ENCODE assay signal across 1 cellular context in the genomic region with DNA sequence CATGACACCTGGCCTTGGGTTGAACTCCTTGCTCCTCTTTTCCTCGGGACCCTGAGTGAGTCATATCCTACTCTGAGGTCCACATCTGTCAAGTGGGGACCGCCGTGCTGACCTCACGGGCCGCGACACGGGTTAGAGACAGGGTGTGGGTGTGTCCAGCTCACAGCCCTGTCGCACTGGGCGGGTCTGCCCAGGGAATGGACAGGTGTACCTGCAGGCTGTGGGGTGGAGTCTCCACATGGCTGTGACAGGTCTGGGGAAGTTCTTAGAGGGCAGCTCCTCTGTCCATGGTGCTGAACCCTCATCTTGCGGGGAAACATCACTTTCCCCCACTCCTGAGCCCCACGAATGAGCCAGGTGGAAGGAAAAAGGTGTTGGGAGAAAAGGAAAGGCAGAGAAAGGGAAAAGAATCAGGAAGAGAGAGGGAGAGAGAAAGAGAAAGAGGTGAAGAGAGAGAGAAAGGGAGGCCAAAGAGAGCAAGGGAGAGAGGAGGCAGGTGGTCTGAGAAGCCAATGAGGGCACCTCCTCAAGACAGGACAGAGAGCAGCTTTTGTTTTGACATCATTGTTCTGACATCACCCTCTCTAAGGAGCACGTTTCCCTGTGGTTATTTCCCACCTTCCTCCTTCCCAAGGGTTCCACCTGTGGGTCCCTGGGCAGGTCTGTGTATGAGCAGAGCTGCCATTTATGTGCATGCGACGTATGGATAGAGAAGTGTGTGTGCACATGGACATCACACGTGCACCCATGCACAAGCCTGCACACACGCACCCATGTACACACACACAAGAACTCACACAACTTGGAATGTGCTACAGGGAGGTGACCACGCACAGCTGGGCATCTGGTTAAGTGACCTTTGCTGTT.
A peak's percentile ranks its signal among the peaks of the same experiment; 100 is the strongest.
TF ChIP-seq lines count a peak whose summit lies in the region.

No MANE protein-coding gene starts in this region.

TF ChIP-seq in GM12878, 131 proteins besides CTCF, POLR2A, EP300 and RAD21:
- TF ChIP-seq CHD2 (IDR thresholded peaks at IDR 0.05; ENCODE audit: borderline replicate concordance, low read depth, low read length) (no peak), MXI1 (IDR thresholded peaks at IDR 0.05; ENCODE audit: low read depth, low read length) (peak; percentile 24; the same call in 1 of the 2 replicates)
- TF ChIP-seq, protein P1, sequence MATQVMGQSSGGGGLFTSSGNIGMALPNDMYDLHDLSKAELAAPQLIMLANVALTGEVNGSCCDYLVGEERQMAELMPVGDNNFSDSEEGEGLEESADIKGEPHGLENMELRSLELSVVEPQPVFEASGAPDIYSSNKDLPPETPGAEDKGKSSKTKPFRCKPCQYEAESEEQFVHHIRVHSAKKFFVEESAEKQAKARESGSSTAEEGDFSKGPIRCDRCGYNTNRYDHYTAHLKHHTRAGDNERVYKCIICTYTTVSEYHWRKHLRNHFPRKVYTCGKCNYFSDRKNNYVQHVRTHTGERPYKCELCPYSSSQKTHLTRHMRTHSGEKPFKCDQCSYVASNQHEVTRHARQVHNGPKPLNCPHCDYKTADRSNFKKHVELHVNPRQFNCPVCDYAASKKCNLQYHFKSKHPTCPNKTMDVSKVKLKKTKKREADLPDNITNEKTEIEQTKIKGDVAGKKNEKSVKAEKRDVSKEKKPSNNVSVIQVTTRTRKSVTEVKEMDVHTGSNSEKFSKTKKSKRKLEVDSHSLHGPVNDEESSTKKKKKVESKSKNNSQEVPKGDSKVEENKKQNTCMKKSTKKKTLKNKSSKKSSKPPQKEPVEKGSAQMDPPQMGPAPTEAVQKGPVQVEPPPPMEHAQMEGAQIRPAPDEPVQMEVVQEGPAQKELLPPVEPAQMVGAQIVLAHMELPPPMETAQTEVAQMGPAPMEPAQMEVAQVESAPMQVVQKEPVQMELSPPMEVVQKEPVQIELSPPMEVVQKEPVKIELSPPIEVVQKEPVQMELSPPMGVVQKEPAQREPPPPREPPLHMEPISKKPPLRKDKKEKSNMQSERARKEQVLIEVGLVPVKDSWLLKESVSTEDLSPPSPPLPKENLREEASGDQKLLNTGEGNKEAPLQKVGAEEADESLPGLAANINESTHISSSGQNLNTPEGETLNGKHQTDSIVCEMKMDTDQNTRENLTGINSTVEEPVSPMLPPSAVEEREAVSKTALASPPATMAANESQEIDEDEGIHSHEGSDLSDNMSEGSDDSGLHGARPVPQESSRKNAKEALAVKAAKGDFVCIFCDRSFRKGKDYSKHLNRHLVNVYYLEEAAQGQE (IDR thresholded peaks at IDR 0.05; ENCODE audit: low read depth, low read length): peak; percentile 89
